15 cellular contexts compared by ENCODE assay signal in the genomic region with DNA sequence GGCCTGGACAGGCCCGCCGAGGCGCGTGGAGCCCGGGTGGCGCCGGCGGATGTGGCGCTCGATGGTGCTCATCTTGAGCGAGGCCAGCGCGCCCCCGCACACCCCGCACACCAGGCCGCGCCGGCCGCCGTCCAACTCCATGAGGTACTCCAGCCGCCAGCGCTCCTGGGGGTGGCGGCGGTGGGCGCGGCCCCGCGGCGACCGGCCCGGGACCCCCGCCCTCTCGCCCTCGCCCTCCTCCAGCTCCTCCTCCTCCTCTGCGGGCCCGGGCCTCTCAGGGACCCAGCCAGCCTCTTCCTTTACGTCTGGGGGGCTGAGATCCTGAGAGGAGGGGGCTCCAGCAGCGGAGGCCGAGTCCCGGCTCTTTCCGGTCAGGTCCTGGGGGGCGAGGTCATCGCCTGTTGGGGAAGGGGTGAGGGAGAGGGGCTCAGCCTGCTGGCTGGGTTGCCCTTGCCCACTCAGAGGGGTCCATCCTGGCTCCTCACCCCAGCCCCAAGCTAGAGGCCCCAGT. TPM values are rescaled to one million over a fixed set of nuclear protein-coding genes. Genes with fewer than 3 reads are reported as not detected.
A peak's percentile ranks its signal among the peaks of the same experiment; 100 is the strongest.
DNase-seq lines count a peak whose midpoint lies in the region; TF ChIP-seq lines count a peak whose summit lies in the region.
"Had no signal": no experiment of that assay in that cellular context is flagged by ENCODE, and none has a peak within 500 bp of the region (broad histone marks: within the 10 kb centered on the region; RNA-seq: fewer than 3 reads in every experiment).

No MANE protein-coding gene starts in this region.

- H3K4me3 ChIP-seq in left ventricle myocardium inferior = peak overlapping the region; percentile 66
- no peak overlapping the region for H3K4me3 ChIP-seq in muscle layer of colon (ENCODE audit: low read depth in 1 of 2, low read length in 2 of 2)
- H3K4me3 ChIP-seq in transverse colon = peak overlapping the region in 3 of 4 donors; percentile 40 to 49 (median 41)
- H3K4me3 ChIP-seq: SK-N-MC had no signal

- no peak overlapping the region for H3K9ac ChIP-seq in muscle layer of colon (ENCODE audit: low read length)

- DNase-seq in NCI-H82 (lab: John Stamatoyannopoulos, UW) (peak; percentile 21), NCI-H82 treated with DMSO at 0.1 percent for 48 hours (lab: John Stamatoyannopoulos, UW; ENCODE audit: unreplicated experiment) (no peak), left ventricle myocardium inferior (peak; percentile 21), transverse colon (peak; percentile 15), GM03348 (ENCODE audit: low spot score) (no peak), iPS-NIHi7 (ENCODE audit: extremely low spot score) (no peak), ecto neural progenitor cell (ENCODE audit: low spot score) (no peak)
- DNase-seq: activated gamma-delta T cell treated with Interleukin-2 at 50 U/mL for 16 hours; brain microvascular endothelial cell; CD8-positive, alpha-beta T cell; NCI-H2171; stimulated activated CD4-positive, alpha-beta T cell treated with anti-CD3 and anti-CD28 coated beads, Interleukin-4, amount 100 ng/mL, for 1 hour had no signal

- TF ChIP-seq EP300 in transverse colon (IDR thresholded peaks at IDR 0.05; ENCODE audit: low read depth) = no peak

- in situ Hi-C loops in transverse colon (cut with MboI; ENCODE audit: low pct_ligation_motif_present in 1 of 4, low pct_unique_long_range_greater_than_20kb in 1 of 4, low sequenced_read_pairs in 3 of 4) = loop anchor here in 1 of 4 donors (10.0 kb wide), 1 partner anchor 181 kb away; no protein-coding TSS in a partner anchor

- H3K27ac ChIP-seq in left ventricle myocardium inferior (replicated peaks) = peak overlapping the region; percentile 16
- H3K27ac ChIP-seq in muscle layer of colon (ENCODE audit: low read depth, low read length) = peak overlapping the region; percentile 84
- peak overlapping the region; percentile 67 to 89 (median 82) for H3K27ac ChIP-seq in transverse colon
- H3K27ac ChIP-seq: brain microvascular endothelial cell, SK-N-MC, VCaP had no signal

- H3K36me3 ChIP-seq in left ventricle myocardium inferior (no peaks in the 10 kb centered on the region), muscle layer of colon (ENCODE audit: insufficient read depth, low read length) (no peaks in the 10 kb centered on the region), transverse colon (no peaks in the 10 kb centered on the region)

- H3K27me3 ChIP-seq in left ventricle myocardium inferior (ENCODE audit: low read depth) = no peaks in the 10 kb centered on the region
- H3K27me3 ChIP-seq in muscle layer of colon (ENCODE audit: control insufficient read depth in 1 of 2, insufficient read depth in 2 of 2, low read length in 2 of 2) = no peaks in the 10 kb centered on the region
- H3K27me3 ChIP-seq in transverse colon = peaks cover 6% of the 10 kb centered on the region
- H3K27me3 ChIP-seq: brain microvascular endothelial cell had no signal

- no peak for TF ChIP-seq CTCF in left ventricle myocardium inferior (IDR thresholded peaks at IDR 0.05; ENCODE audit: borderline replicate concordance)
- no peak for TF ChIP-seq CTCF in transverse colon (IDR thresholded peaks at IDR 0.05)

- H3K4me1 ChIP-seq in left ventricle myocardium inferior = peaks cover 66% of the 10 kb centered on the region
- H3K4me1 ChIP-seq in muscle layer of colon (ENCODE audit: insufficient read depth, low read length) = peaks cover 39% of the 10 kb centered on the region
- H3K4me1 ChIP-seq in transverse colon = peaks cover 20 to 62% (median 51%) of the 10 kb centered on the region in 4 donors

- 87% methylated on average over 43 of the region's 43 CpGs; no CpG with 5 or more reads in 1 of the 2 donors for WGBS in transverse colon (ENCODE audit: low coverage in 1 of 2), 2 donors

- TF ChIP-seq POLR2A in transverse colon (IDR thresholded peaks at IDR 0.05) = no peak

- H3K9me3 ChIP-seq in left ventricle myocardium inferior (replicated peaks) (no peaks in the 10 kb centered on the region), muscle layer of colon (ENCODE audit: low read length) (no peaks in the 10 kb centered on the region), transverse colon (no peaks in the 10 kb centered on the region)

- intact Hi-C loops in left ventricle myocardium inferior (cut with micrococcal nuclease) (no loop called here), transverse colon (cut with DNase I; ENCODE audit: low total_unique reads) (loop anchor here (10.0 kb wide), 1 partner anchor 79 kb away; a partner anchor contains a TSS)

RNA-seq across cellular contexts. Expression of a gene that starts 4.3 kb away (rescaled TPM):
- total RNA-seq in left ventricle myocardium inferior (11.5 TPM), transverse colon (10 to 100 TPM in 3 of 4 donors, 1 to 10 TPM in 1; 4.6 to 15.7 (median 11.0) TPM)

RNA-seq across cellular contexts. Expression of a gene that starts 49.0 kb away (rescaled TPM):
- 14.0 TPM for total RNA-seq in left ventricle myocardium inferior
- 1 to 10 TPM; 1.5 to 9.8 (median 5.2) TPM for total RNA-seq in transverse colon

Comparison
In these comparisons a context has a peak if more than half of its experiments do, and no peak if none do; other contexts are left out.
1. DNase-seq: peak in NCI-H82 (single experiment), left ventricle myocardium inferior (single experiment) and transverse colon (single experiment); none in NCI-H82 treated with DMSO at 0.1 percent for 48 hours (single experiment), GM03348 (single experiment), iPS-NIHi7 (single experiment) and ecto neural progenitor cell (single experiment).
2. H3K27ac ChIP-seq: peak in every context shown above with its lines; median percentile 84 in muscle layer of colon; 82 in transverse colon; 16 in left ventricle myocardium inferior.
3. H3K4me3 ChIP-seq: peak in left ventricle myocardium inferior (single experiment) and transverse colon (3 of 4); none in muscle layer of colon (0 of 2).